In genomic region chr7:105878746-105879605, GRCh38 we compare ENCODE assay signal across 16 cellular contexts. TPM values are rescaled to one million over a fixed set of nuclear protein-coding genes. Genes with fewer than 3 reads are reported as not detected.
DNase-seq lines count a peak whose midpoint lies in the region; ATAC-seq, FAIRE-seq and TF ChIP-seq lines count a peak whose summit lies in the region.
"Had no signal": no experiment of that assay in that cellular context is flagged by ENCODE, and none has a peak within 500 bp of the region (broad histone marks: within the 10 kb centered on the region; RNA-seq: fewer than 3 reads in every experiment).

No MANE protein-coding gene starts in this region.

- FAIRE-seq in keratinocyte (lab: Jason Lieb, UNC), result no peak
- FAIRE-seq: G401.6 had no signal

- dilution Hi-C loops in keratinocyte (cut with MboI; ENCODE audit: extremely low pct_ligation_motif_present, low sequenced_read_pairs), result no loop called here

- CTCF ChIA-PET in activated naive CD4-positive, alpha-beta T cell treated with anti-CD3 and anti-CD28 coated beads, Interleukin-2, amount 10 ng/mL, durations not matched to agents 7 days and 5 days (lab: Charles Lee), result interaction anchor here (1.4 to 3.2 kb wide), 3 partner anchors 72 to 162 kb away, joined by 3 to 22 read pairs (median 18); no protein-coding TSS in a partner anchor

- H3K4me2 ChIP-seq in keratinocyte (ENCODE audit: control insufficient read depth, extremely low read depth, insufficient read depth, low read depth, low read length), result peak overlapping the region; percentile 79

- H3K9me3 ChIP-seq in keratinocyte (ENCODE audit: control insufficient read depth, low read depth, low read length), result no peaks in the 10 kb centered on the region
- H3K9me3 ChIP-seq: BE2C, HAP-1 had no signal

- ATAC-seq in HG03108 (IDR thresholded peaks at IDR 0.05; ENCODE audit: unreplicated experiment), result no peak
- ATAC-seq: esophagus mucosa; stimulated activated naive CD8-positive, alpha-beta T cell treated with anti-CD3 and anti-CD28 coated beads, Interleukin-15, Interleukin-2, amounts not matched to agents 100 U/mL and 50 U/mL, for 24 hours had no signal

- H3K27ac ChIP-seq in keratinocyte (ENCODE audit: control insufficient read depth, insufficient read depth, low read length), result no peak overlapping the region
- no peak overlapping the region for H3K27ac ChIP-seq in coronary artery

- no peaks in the 10 kb centered on the region for H3K27me3 Mint-ChIP-seq in activated naive CD4-positive, alpha-beta T cell treated with anti-CD3 and anti-CD28 coated beads, Interleukin-2, amount 50 U/mL, for 24 hours
- H3K27me3 Mint-ChIP-seq in activated naive CD4-positive, alpha-beta T cell treated with anti-CD3 and anti-CD28 coated beads, Interleukin-2, amount 10 ng/mL, durations not matched to agents 7 days and 5 days, result peaks cover 24% of the 10 kb centered on the region

- no peaks in the 10 kb centered on the region for H3K27me3 ChIP-seq in keratinocyte (ENCODE audit: control insufficient read depth, extremely low read depth, insufficient read depth, low read length)
- H3K27me3 ChIP-seq: BE2C had no signal

- H3K9me3 Mint-ChIP-seq in activated naive CD4-positive, alpha-beta T cell treated with anti-CD3 and anti-CD28 coated beads, Interleukin-2, amount 50 U/mL, for 24 hours, result no peaks in the 10 kb centered on the region
- H3K9me3 Mint-ChIP-seq in activated naive CD4-positive, alpha-beta T cell treated with anti-CD3 and anti-CD28 coated beads, Interleukin-2, amount 10 ng/mL, durations not matched to agents 7 days and 5 days, result no peaks in the 10 kb centered on the region
- H3K9me3 Mint-ChIP-seq: mesothelial cell of epicardium had no signal

- H3K79me2 ChIP-seq in keratinocyte (ENCODE audit: control insufficient read depth, insufficient read depth, low read length), result peaks cover 1% of the 10 kb centered on the region

- no peak overlapping the region for H3K9ac ChIP-seq in keratinocyte (ENCODE audit: control insufficient read depth, extremely low read depth, insufficient read depth, low read length)

- H3K4me3 Mint-ChIP-seq in activated naive CD4-positive, alpha-beta T cell treated with anti-CD3 and anti-CD28 coated beads, Interleukin-2, amount 50 U/mL, for 24 hours, result peak overlapping the region; percentile 89
- H3K4me3 Mint-ChIP-seq in activated naive CD4-positive, alpha-beta T cell treated with anti-CD3 and anti-CD28 coated beads, Interleukin-2, amount 10 ng/mL, durations not matched to agents 7 days and 5 days, result no peak overlapping the region

- peaks cover 0 to 6% of the 10 kb centered on the region in 2 experiments for H3K36me3 ChIP-seq in keratinocyte (ENCODE audit: control insufficient read depth in 2 of 2, extremely low read depth in 1 of 2, insufficient read depth in 2 of 2, low read length in 2 of 2)

- TF ChIP-seq CTCF in keratinocyte (optimal IDR thresholded peaks at IDR 0.05 in 1 of 3, IDR thresholded peaks at IDR 0.05 in 1 of 3, conservative IDR thresholded peaks at IDR 0.05 in 1 of 3; ENCODE audit: extremely low read depth in 1 of 3, insufficient read depth in 2 of 3, low read length in 3 of 3), result no peak
- TF ChIP-seq CTCF in coronary artery (IDR thresholded peaks at IDR 0.05), result no peak

- no peak overlapping the region for H2AFZ ChIP-seq in keratinocyte (ENCODE audit: control insufficient read depth, low read length)

- H3K4me1 ChIP-seq in keratinocyte (ENCODE audit: control insufficient read depth, extremely low read depth, insufficient read depth, low read length), result peaks cover 19% of the 10 kb centered on the region
- H3K4me1 ChIP-seq: BE2C, HAP-1 had no signal

- no peaks in the 10 kb centered on the region for H3K9me1 ChIP-seq in keratinocyte (ENCODE audit: control insufficient read depth, extremely low read depth, insufficient read depth, low read length)

- H3K4me1 Mint-ChIP-seq in activated naive CD4-positive, alpha-beta T cell treated with anti-CD3 and anti-CD28 coated beads, Interleukin-2, amount 50 U/mL, for 24 hours, result peaks cover 70% of the 10 kb centered on the region
- peaks cover 41% of the 10 kb centered on the region for H3K4me1 Mint-ChIP-seq in activated naive CD4-positive, alpha-beta T cell treated with anti-CD3 and anti-CD28 coated beads, Interleukin-2, amount 10 ng/mL, durations not matched to agents 7 days and 5 days

- no peak overlapping the region for H3K27ac Mint-ChIP-seq in activated naive CD4-positive, alpha-beta T cell treated with anti-CD3 and anti-CD28 coated beads, Interleukin-2, amount 50 U/mL, for 24 hours
- H3K27ac Mint-ChIP-seq in activated naive CD4-positive, alpha-beta T cell treated with anti-CD3 and anti-CD28 coated beads, Interleukin-2, amount 10 ng/mL, durations not matched to agents 7 days and 5 days, result no peak overlapping the region
- H3K27ac Mint-ChIP-seq: mesothelial cell of epicardium had no signal

- H4K20me1 ChIP-seq in keratinocyte (ENCODE audit: control insufficient read depth, extremely low read depth, insufficient read depth, low read length), result no peaks in the 10 kb centered on the region

- DNase-seq in activated naive CD4-positive, alpha-beta T cell treated with anti-CD3 and anti-CD28 coated beads, Interleukin-2, amount 10 ng/mL, durations not matched to agents 7 days and 5 days, result no peak
- peak; percentile 71 for DNase-seq in SW480 (ENCODE audit: low spot score)
- no peak for DNase-seq in keratinocyte (ENCODE audit: low read depth, low spot score)
- no peak for DNase-seq in NCI-H524 (lab: John Stamatoyannopoulos, UW)
- DNase-seq in coronary artery (ENCODE audit: low spot score), result no peak
- no peak for DNase-seq in stimulated activated CD4-positive, alpha-beta T cell treated with anti-CD3 and anti-CD28 coated beads, Interleukin-15, amount 100 ng/mL, for 24 hours
- DNase-seq: BE2C; NCI-H774; Right ventricle myocardium superior; stimulated activated naive CD8-positive, alpha-beta T cell treated with anti-CD3 and anti-CD28 coated beads, Interleukin-15, Interleukin-2, amounts not matched to agents 100 U/mL and 50 U/mL, for 24 hours had no signal

- H3K4me3 ChIP-seq in keratinocyte (ENCODE audit: control insufficient read depth in 2 of 3, extremely low read depth in 1 of 3, insufficient read depth in 2 of 3, low read depth in 1 of 3, low read length in 3 of 3), result no peak overlapping the region
- no peak overlapping the region for H3K4me3 ChIP-seq in coronary artery

- no peaks in the 10 kb centered on the region for H3K36me3 Mint-ChIP-seq in activated naive CD4-positive, alpha-beta T cell treated with anti-CD3 and anti-CD28 coated beads, Interleukin-2, amount 50 U/mL, for 24 hours
- peaks cover 7% of the 10 kb centered on the region for H3K36me3 Mint-ChIP-seq in activated naive CD4-positive, alpha-beta T cell treated with anti-CD3 and anti-CD28 coated beads, Interleukin-2, amount 10 ng/mL, durations not matched to agents 7 days and 5 days
- H3K36me3 Mint-ChIP-seq: mesothelial cell of epicardium had no signal

RNA-seq across cellular contexts. Expression of gene ATXN7L1, which starts 2.6 kb away (rescaled TPM):
- polyA plus RNA-seq in keratinocyte, result 2.3 to 4.8 TPM (median 3.3 TPM) in 3 replicates
- polyA plus RNA-seq in keratinocyte (2011; ENCODE audit: low read depth), result 4.8 TPM
- polyA plus RNA-seq in keratinocyte (2011; cell fraction: cytosol; rRNA removed), result 2.9 and 4.4 TPM in 2 replicates
- polyA plus RNA-seq in keratinocyte (2011; cell fraction: nucleus; rRNA removed), result 4.7 and 5.2 TPM in 2 replicates
- polyA plus RNA-seq in keratinocyte (2012; ENCODE audit: low replicate concordance), result 3.2 and 4.9 TPM in 2 replicates
- polyA minus RNA-seq in keratinocyte, result 3.4 to 8.8 TPM (median 4.7 TPM) in 3 replicates
- 2.7 TPM for polyA minus RNA-seq in keratinocyte (2011; cell fraction: cytosol; rRNA and poly(A)+ RNA removed)
- polyA minus RNA-seq in keratinocyte (2011; cell fraction: nucleus; rRNA and poly(A)+ RNA removed), result 5.3 and 12.3 TPM in 2 replicates
